ENCODE assay signal across 10 cellular contexts in genomic region chr17:81922566-81923301, GRCh38. TPM values are rescaled to one million over a fixed set of nuclear protein-coding genes. Genes with fewer than 3 reads are reported as not detected.
DNase-seq lines count a peak whose midpoint lies in the region; ATAC-seq and TF ChIP-seq lines count a peak whose summit lies in the region.
"Had no signal": no experiment of that assay in that cellular context is flagged by ENCODE, and none has a peak within 500 bp of the region (broad histone marks: within the 10 kb centered on the region; RNA-seq: fewer than 3 reads in every experiment).

No MANE protein-coding gene starts in this region.

- CTCF ChIA-PET in AG04450 (lab: Charles Lee), result interaction anchor here (1.8 kb wide), 1 partner anchor 13 kb away, joined by 4 read pairs; no protein-coding TSS in a partner anchor
- CTCF ChIA-PET in activated CD4-positive, alpha-beta memory T cell treated with anti-CD3 and anti-CD28 coated beads, Interleukin-2, amount 10 ng/mL, durations not matched to agents 7 days and 5 days (lab: Charles Lee), result no interaction called here

- H3K27me3 Mint-ChIP-seq in osteocyte (ENCODE audit: unreplicated experiment), result no peaks in the 10 kb centered on the region
- H3K27me3 Mint-ChIP-seq in activated CD4-positive, alpha-beta memory T cell treated with anti-CD3 and anti-CD28 coated beads, Interleukin-2, amount 10 ng/mL, durations not matched to agents 7 days and 5 days, result no peaks in the 10 kb centered on the region

- intact Hi-C loops in dorsolateral prefrontal cortex (cut with DNase I), result no loop called here

- POLR2A ChIA-PET in AG04450 (lab: Yijun Ruan, JAX), result interaction anchor here (1.0 to 1.8 kb wide), 4 partner anchors 11 to 220 kb away, joined by 3 to 5 read pairs (median 4); partner anchors contain the start of genes CENPX, LRRC45 and MRPL12
- POLR2A ChIA-PET in activated CD4-positive, alpha-beta memory T cell treated with anti-CD3 and anti-CD28 coated beads, Interleukin-2, amount 10 ng/mL, durations not matched to agents 7 days and 5 days (lab: Charles Lee), result interaction anchor here (1.0 to 7.6 kb wide), 2 partner anchors 22 to 52 kb away, joined by 3 to 62 read pairs; partner anchors contain the start of gene ARHGDIA

- H3K9me3 ChIP-seq in AG04450 (ENCODE audit: control insufficient read depth, insufficient read depth, low read length), result no peaks in the 10 kb centered on the region; the same call in 1 of the 2 replicates

- peak overlapping the region; percentile 38 for H3K4me3 Mint-ChIP-seq in osteocyte (ENCODE audit: unreplicated experiment)
- H3K4me3 Mint-ChIP-seq in activated CD4-positive, alpha-beta memory T cell treated with anti-CD3 and anti-CD28 coated beads, Interleukin-2, amount 10 ng/mL, durations not matched to agents 7 days and 5 days, result no peak overlapping the region
- H3K4me3 Mint-ChIP-seq: CD8-positive, alpha-beta T cell had no signal

- peak overlapping the region; percentile 60 for H3K27ac Mint-ChIP-seq in osteocyte (ENCODE audit: unreplicated experiment)
- H3K27ac Mint-ChIP-seq in activated CD4-positive, alpha-beta memory T cell treated with anti-CD3 and anti-CD28 coated beads, Interleukin-2, amount 10 ng/mL, durations not matched to agents 7 days and 5 days, result no peak overlapping the region
- H3K27ac Mint-ChIP-seq: CD8-positive, alpha-beta T cell had no signal

- H3K27ac ChIP-seq in AG04450 (ENCODE audit: low read depth, low read length) (peak overlapping the region; percentile 90), dorsolateral prefrontal cortex (peak overlapping the region in 50 of 59 donors; percentile 10 to 86 (median 70))

- ATAC-seq in GM19351 (IDR thresholded peaks at IDR 0.05; ENCODE audit: unreplicated experiment), result no peak
- ATAC-seq: CD8-positive, alpha-beta T cell; SK-N-SH treated with all-trans-retinoic acid at 6 μM for 48 hours had no signal

- H3K4me1 Mint-ChIP-seq in osteocyte (ENCODE audit: unreplicated experiment), result peaks cover 34% of the 10 kb centered on the region
- peaks cover 58% of the 10 kb centered on the region for H3K4me1 Mint-ChIP-seq in activated CD4-positive, alpha-beta memory T cell treated with anti-CD3 and anti-CD28 coated beads, Interleukin-2, amount 10 ng/mL, durations not matched to agents 7 days and 5 days

- H3K9me3 Mint-ChIP-seq in osteocyte (ENCODE audit: unreplicated experiment), result no peaks in the 10 kb centered on the region
- no peaks in the 10 kb centered on the region for H3K9me3 Mint-ChIP-seq in activated CD4-positive, alpha-beta memory T cell treated with anti-CD3 and anti-CD28 coated beads, Interleukin-2, amount 10 ng/mL, durations not matched to agents 7 days and 5 days
- H3K9me3 Mint-ChIP-seq: CD8-positive, alpha-beta T cell had no signal

- DNase-seq in AG04450 (ENCODE audit: low read depth, low spot score), result no peak
- peak; percentile 76 for DNase-seq in NOMO-1 treated with dmso at 0.1 percent for 144 hours (lab: John Stamatoyannopoulos, UW; ENCODE audit: unreplicated experiment)
- no peak for DNase-seq in dorsolateral prefrontal cortex
- DNase-seq in osteocyte (ENCODE audit: extremely low spot score, unreplicated experiment), result no peak
- DNase-seq in NCI-H510A (lab: John Stamatoyannopoulos, UW), result no peak
- DNase-seq in activated CD4-positive, alpha-beta memory T cell treated with anti-CD3 and anti-CD28 coated beads, Interleukin-2, amount 10 ng/mL, durations not matched to agents 7 days and 5 days, result no peak
- no peak for DNase-seq in activated CD8-positive, alpha-beta memory T cell treated with anti-CD3 and anti-CD28 coated beads, Interleukin-2, amount 50 U/mL, for 48 hours
- DNase-seq: CD8-positive, alpha-beta T cell had no signal

- peaks cover 4% of the 10 kb centered on the region for H3K36me3 Mint-ChIP-seq in osteocyte (ENCODE audit: unreplicated experiment)
- H3K36me3 Mint-ChIP-seq in activated CD4-positive, alpha-beta memory T cell treated with anti-CD3 and anti-CD28 coated beads, Interleukin-2, amount 10 ng/mL, durations not matched to agents 7 days and 5 days (ENCODE audit: low read depth), result peaks cover 35% of the 10 kb centered on the region

- H3K4me3 ChIP-seq in AG04450 (ENCODE audit: low read depth, low read length), result peak overlapping the region; percentile 58
- peak overlapping the region in 50 of 59 donors; percentile 15 to 57 (median 35) for H3K4me3 ChIP-seq in dorsolateral prefrontal cortex

- no peaks in the 10 kb centered on the region for H3K27me3 ChIP-seq in AG04450 (ENCODE audit: control insufficient read depth, insufficient read depth, low read length)
- no peaks in the 10 kb centered on the region for H3K27me3 ChIP-seq in dorsolateral prefrontal cortex

- TF ChIP-seq CTCF in AG04450 (IDR thresholded peaks at IDR 0.05; ENCODE audit: low read depth, low read length) (no peak), dorsolateral prefrontal cortex (IDR thresholded peaks at IDR 0.05 in 54 of 56, conservative IDR thresholded peaks at IDR 0.05 in 2 of 56; ENCODE audit: low read depth in 1 of 56, partially characterized antibody in 56 of 56) (no peak), osteocyte (IDR thresholded peaks at IDR 0.05) (no peak)

RNA-seq across cellular contexts. Expression of gene SIRT7, which starts 4.8 kb away (rescaled TPM):
- 4.3 and 6.0 TPM in 2 replicates for polyA plus RNA-seq in AG04450 (2011; rRNA removed)
- 24.8 and 35.2 TPM in 2 replicates for polyA minus RNA-seq in AG04450 (2011; rRNA and poly(A)+ RNA removed)
- total RNA-seq in dorsolateral prefrontal cortex (10 to 100 TPM; 15.0 to 55.8 (median 25.6) TPM), osteocyte (18.8 and 20.9 TPM in 2 replicates)
- total RNA-seq in activated CD4-positive, alpha-beta memory T cell treated with anti-CD3 and anti-CD28 coated beads, Interleukin-2, amount 10 ng/mL, durations not matched to agents 7 days and 5 days, result 10 to 100 TPM; 55.8 to 58.4 TPM

RNA-seq across cellular contexts. Expression of gene MAFG, which starts 4.8 kb away (rescaled TPM):
- polyA plus RNA-seq in AG04450 (2011; rRNA removed), result 17.6 and 17.7 TPM in 2 replicates
- 9.3 and 10.6 TPM in 2 replicates for polyA minus RNA-seq in AG04450 (2011; rRNA and poly(A)+ RNA removed)
- total RNA-seq in dorsolateral prefrontal cortex, result 10 to 100 TPM; 30.1 to 60.2 (median 41.1) TPM
- 34.7 and 35.6 TPM in 2 replicates for total RNA-seq in osteocyte
- total RNA-seq in activated CD4-positive, alpha-beta memory T cell treated with anti-CD3 and anti-CD28 coated beads, Interleukin-2, amount 10 ng/mL, durations not matched to agents 7 days and 5 days, result 10 to 100 TPM; 35.2 to 36.5 TPM

RNA-seq across cellular contexts. Expression of gene PCYT2, which starts 11.5 kb away (rescaled TPM):
- 25.2 and 31.8 TPM in 2 replicates for polyA plus RNA-seq in AG04450 (2011; rRNA removed)
- polyA minus RNA-seq in AG04450 (2011; rRNA and poly(A)+ RNA removed), result 25.9 and 33.5 TPM in 2 replicates
- total RNA-seq in dorsolateral prefrontal cortex (10 to 100 TPM; 38.2 to 73.9 (median 55.5) TPM), osteocyte (33.2 and 38.0 TPM in 2 replicates)
- 10 to 100 TPM; 41.6 to 44.4 TPM for total RNA-seq in activated CD4-positive, alpha-beta memory T cell treated with anti-CD3 and anti-CD28 coated beads, Interleukin-2, amount 10 ng/mL, durations not matched to agents 7 days and 5 days

RNA-seq across cellular contexts. Expression of gene PYCR1, which starts 14.4 kb away (rescaled TPM):
- 103 and 154 TPM in 2 replicates for polyA plus RNA-seq in AG04450 (2011; rRNA removed)
- polyA minus RNA-seq in AG04450 (2011; rRNA and poly(A)+ RNA removed), result 84.5 and 118 TPM in 2 replicates
- 10 to 100 TPM in 44 of 120 experiments, 1 to 10 TPM in 76; 4.1 to 24.3 (median 9.3) TPM for total RNA-seq in dorsolateral prefrontal cortex
- 123 and 128 TPM in 2 replicates for total RNA-seq in osteocyte
- 10 to 100 TPM; 25.8 to 34.7 TPM for total RNA-seq in activated CD4-positive, alpha-beta memory T cell treated with anti-CD3 and anti-CD28 coated beads, Interleukin-2, amount 10 ng/mL, durations not matched to agents 7 days and 5 days

RNA-seq across cellular contexts. Expression of gene NPB, which starts 20.7 kb away (rescaled TPM):
- polyA plus RNA-seq in AG04450 (2011; rRNA removed), result 0.20 and 0.30 TPM in 2 replicates
- polyA minus RNA-seq in AG04450 (2011; rRNA and poly(A)+ RNA removed), result 0.09 and 0.48 TPM in 2 replicates
- total RNA-seq in dorsolateral prefrontal cortex (1 to 10 TPM in 118 of 120 experiments, under 1 TPM in 2; 0.50 to 6.5 (median 3.3) TPM), osteocyte (0.56 and 0.68 TPM in 2 replicates)
- under 1 TPM in 1 of 2 experiments, not detected in 1; 0.38 TPM for total RNA-seq in activated CD4-positive, alpha-beta memory T cell treated with anti-CD3 and anti-CD28 coated beads, Interleukin-2, amount 10 ng/mL, durations not matched to agents 7 days and 5 days
